Comparison of ENCODE assay signal across 23 cellular contexts in the genomic region with DNA sequence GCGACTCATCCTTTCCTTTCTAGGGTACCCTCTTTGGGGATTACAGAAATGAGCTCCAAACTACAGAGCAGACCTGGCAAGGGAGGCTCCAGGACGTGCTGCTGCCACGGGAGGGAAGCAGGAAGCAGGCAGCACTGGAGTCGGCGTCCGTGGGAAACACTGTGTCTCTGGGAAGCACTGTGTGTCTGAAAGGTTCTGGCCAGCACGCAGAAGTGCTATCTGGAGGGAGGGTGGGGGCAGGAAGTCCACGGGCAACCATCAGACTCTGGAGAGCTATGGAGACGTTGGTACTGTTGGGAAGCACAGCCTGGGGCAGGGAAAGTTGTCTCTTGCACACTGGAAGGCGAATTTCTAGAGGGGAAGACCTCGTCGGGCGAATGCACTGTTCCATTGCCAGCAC.
DNase-seq lines count a peak whose midpoint lies in the region; ATAC-seq, FAIRE-seq and TF ChIP-seq lines count a peak whose summit lies in the region.
"Had no signal": no experiment of that assay in that cellular context is flagged by ENCODE, and none has a peak within 500 bp of the region (broad histone marks: within the 10 kb centered on the region; RNA-seq: fewer than 3 reads in every experiment).

No MANE protein-coding gene starts in this region.

- peak; percentile 18 for DNase-seq in left ventricle myocardium superior
- no peak for DNase-seq in Right ventricle myocardium inferior (ENCODE audit: missing footprints)
- peak; percentile 59 for DNase-seq in chondrocyte (ENCODE audit: low spot score)
- peak; percentile 67 for DNase-seq in kidney
- peak; percentile 76 for DNase-seq in spleen
- DNase-seq in vagina (ENCODE audit: extremely low spot score in 2 of 2) = no peak
- DNase-seq in CD8-positive, alpha-beta T cell = no peak
- DNase-seq: Calu3; CD4-positive, alpha-beta memory T cell; EL; GOT3; Kasumi-1; MG63; NCI-H1048; NCI-H1436; NCI-H1930; NCI-H345; NCI-H524 treated with DMSO at 0.1 percent for 48 hours; PC-9 had no signal

- H3K36me3 ChIP-seq in kidney (ENCODE audit: control insufficient read depth in 1 of 2, insufficient read depth in 2 of 2, low read length in 2 of 2) = no peaks in the 10 kb centered on the region
- no peaks in the 10 kb centered on the region for H3K36me3 ChIP-seq in spleen
- no peaks in the 10 kb centered on the region for H3K36me3 ChIP-seq in vagina
- H3K36me3 ChIP-seq in CD8-positive, alpha-beta T cell (ENCODE audit: insufficient read depth, low read length) = no peaks in the 10 kb centered on the region
- H3K36me3 ChIP-seq: MG63 had no signal

- H3K4me1 Mint-ChIP-seq in chondrocyte (ENCODE audit: low read depth) = peaks cover 37% of the 10 kb centered on the region
- H3K4me1 Mint-ChIP-seq in CD8-positive, alpha-beta T cell (ENCODE audit: low read depth) = no peaks in the 10 kb centered on the region
- H3K4me1 Mint-ChIP-seq: B cell; CD4-positive, alpha-beta memory T cell had no signal

- WGBS in spleen, 5 donors = 40 to 47% (median 43%) methylated on average over 12 to 13 of the region's 13 CpGs

- TF ChIP-seq CTCF in chondrocyte (IDR thresholded peaks at IDR 0.05) (no peak), kidney (IDR thresholded peaks at IDR 0.05; ENCODE audit: borderline replicate concordance, extremely low read depth, insufficient read depth) (no peak), spleen (IDR thresholded peaks at IDR 0.05 in 8 of 11, conservative IDR thresholded peaks at IDR 0.05 in 3 of 11) (no peak), vagina (IDR thresholded peaks at IDR 0.05) (no peak)
- TF ChIP-seq CTCF in CD8-positive, alpha-beta T cell (IDR thresholded peaks at IDR 0.05) = no peak

- H3K27me3 ChIP-seq in spleen (replicated peaks in 1 of 7) (no peaks in the 10 kb centered on the region), vagina (no peaks in the 10 kb centered on the region)
- no peaks in the 10 kb centered on the region for H3K27me3 ChIP-seq in CD8-positive, alpha-beta T cell (ENCODE audit: insufficient read depth, low read length)
- H3K27me3 ChIP-seq: MG63 had no signal

- no peaks in the 10 kb centered on the region for H3K27me3 Mint-ChIP-seq in chondrocyte (ENCODE audit: low read depth)
- no peaks in the 10 kb centered on the region for H3K27me3 Mint-ChIP-seq in CD8-positive, alpha-beta T cell (ENCODE audit: low read depth)
- H3K27me3 Mint-ChIP-seq: B cell; CD4-positive, alpha-beta memory T cell had no signal

- no peak overlapping the region for H3K4me3 Mint-ChIP-seq in chondrocyte (ENCODE audit: unreplicated experiment)
- H3K4me3 Mint-ChIP-seq in CD8-positive, alpha-beta T cell = no peak overlapping the region
- H3K4me3 Mint-ChIP-seq: B cell; CD4-positive, alpha-beta memory T cell had no signal

- intact Hi-C loops in left ventricle myocardium superior (cut with micrococcal nuclease) (no loop called here), Right ventricle myocardium inferior (cut with DNase I) (no loop called here), kidney (cut with DNase I) (no loop called here), spleen (cut with DNase I; ENCODE audit: low total_unique reads) (no loop called here), vagina (cut with DNase I) (no loop called here)
- intact Hi-C loops in CD8-positive, alpha-beta T cell (cut with DNase I, micrococcal nuclease) = no loop called here

- H3K9me3 Mint-ChIP-seq in chondrocyte (ENCODE audit: low read depth) = no peaks in the 10 kb centered on the region
- no peaks in the 10 kb centered on the region for H3K9me3 Mint-ChIP-seq in CD8-positive, alpha-beta T cell

- H3K4me3 ChIP-seq in kidney (ENCODE audit: low read length in 2 of 2) (no peak overlapping the region), spleen (no peak overlapping the region), vagina (no peak overlapping the region)
- no peak overlapping the region for H3K4me3 ChIP-seq in CD8-positive, alpha-beta T cell (ENCODE audit: low read depth, low read length)
- H3K4me3 ChIP-seq: GM12878, MG63, PC-9 had no signal

- H3K36me3 Mint-ChIP-seq in chondrocyte (ENCODE audit: low read depth) = no peaks in the 10 kb centered on the region
- no peaks in the 10 kb centered on the region for H3K36me3 Mint-ChIP-seq in CD8-positive, alpha-beta T cell
- H3K36me3 Mint-ChIP-seq: CD4-positive, alpha-beta memory T cell had no signal

- no peak for TF ChIP-seq POLR2A in spleen (IDR thresholded peaks at IDR 0.05)
- TF ChIP-seq POLR2A in vagina (IDR thresholded peaks at IDR 0.05) = no peak

- H3K9ac ChIP-seq in kidney (ENCODE audit: low read length in 2 of 2) = no peak overlapping the region

- no peak overlapping the region for H3K27ac ChIP-seq in kidney (ENCODE audit: low read depth in 2 of 2, low read length in 2 of 2)
- peak overlapping the region in 6 of 8 donors; percentile 41 to 75 (median 72) for H3K27ac ChIP-seq in spleen
- H3K27ac ChIP-seq in vagina = no peak overlapping the region
- no peak overlapping the region for H3K27ac ChIP-seq in CD8-positive, alpha-beta T cell (ENCODE audit: low read depth, low read length)
- H3K27ac ChIP-seq: PC-9 had no signal

- peak overlapping the region; percentile 83 for H3K27ac Mint-ChIP-seq in chondrocyte (ENCODE audit: unreplicated experiment)
- H3K27ac Mint-ChIP-seq in CD8-positive, alpha-beta T cell = no peak overlapping the region
- H3K27ac Mint-ChIP-seq: B cell; CD4-positive, alpha-beta memory T cell had no signal

- FAIRE-seq in kidney (lab: Jason Lieb, UNC) = no peak
- FAIRE-seq: GM12878, GM19239 had no signal

- ATAC-seq in left ventricle myocardium superior (no peak), Right ventricle myocardium inferior (no peak), GM18520 (IDR thresholded peaks at IDR 0.05; ENCODE audit: unreplicated experiment) (no peak)
- ATAC-seq in CD8-positive, alpha-beta T cell = no peak
- ATAC-seq: GM12878 had no signal

- H3K9me3 ChIP-seq in kidney (ENCODE audit: control insufficient read depth in 1 of 2, low read length in 2 of 2) = no peaks in the 10 kb centered on the region
- H3K9me3 ChIP-seq in spleen = no peaks in the 10 kb centered on the region
- H3K9me3 ChIP-seq in vagina = no peaks in the 10 kb centered on the region
- no peaks in the 10 kb centered on the region for H3K9me3 ChIP-seq in CD8-positive, alpha-beta T cell (ENCODE audit: low read length)
- H3K9me3 ChIP-seq: MG63 had no signal

- CTCF ChIA-PET in CD8-positive, alpha-beta T cell (lab: Charles Lee) = interaction anchor here (0.8 kb wide), 1 partner anchor 26 kb away, joined by 3 read pairs; no protein-coding TSS in a partner anchor

- H3K4me1 ChIP-seq in kidney (ENCODE audit: control insufficient read depth in 1 of 2, insufficient read depth in 1 of 2, low read depth in 1 of 2, low read length in 2 of 2) (no peaks in the 10 kb centered on the region), spleen (peaks cover under 1 to 21% (median 15%) of the 10 kb centered on the region in 6 donors), vagina (peaks cover 3% of the 10 kb centered on the region)
- no peaks in the 10 kb centered on the region for H3K4me1 ChIP-seq in CD8-positive, alpha-beta T cell (ENCODE audit: insufficient read depth, low read length)

- POLR2A ChIA-PET in CD8-positive, alpha-beta T cell (lab: Charles Lee) = interaction anchor here (0.6 kb wide), 1 partner anchor 117 kb away, joined by 3 read pairs; no protein-coding TSS in a partner anchor

Comparison
In these comparisons a context has a peak if more than half of its experiments do, and no peak if none do; other contexts are left out.
1. DNase-seq: peak in left ventricle myocardium superior (single experiment), chondrocyte (single experiment), kidney (single experiment) and spleen (single experiment); none in Right ventricle myocardium inferior (single experiment), vagina (0 of 2) and CD8-positive, alpha-beta T cell (0 of 7).
2. H3K27ac ChIP-seq: peak in spleen (6 of 8); none in kidney (0 of 2), vagina (single experiment) and CD8-positive, alpha-beta T cell (single experiment).